In genomic region chr10:79185796-79186374, GRCh38 we compare ENCODE assay signal across 2 cellular contexts.
A peak's percentile ranks its signal among the peaks of the same experiment; 100 is the strongest.
TF ChIP-seq lines count a peak whose summit lies in the region.

No MANE protein-coding gene starts in this region.

TF ChIP-seq in GM12878, 131 proteins besides CTCF, POLR2A, EP300 and RAD21:
- TF ChIP-seq ATF2 (IDR thresholded peaks at IDR 0.05; ENCODE audit: low read length) (no peak), ATF7 (IDR thresholded peaks at IDR 0.05; ENCODE audit: low read depth) (no peak), LARP7 (IDR thresholded peaks at IDR 0.05) (no peak), IKZF1 (conservative IDR thresholded peaks at IDR 0.05) (0 out of 2 replicates have a peak, but pooled peaks have one; percentile 11), TBL1XR1 (IDR thresholded peaks at IDR 0.05; ENCODE audit: low read depth, low read length) (no peak)

TF ChIP-seq in liver, 16 proteins besides CTCF, POLR2A, EP300 and RAD21:
- no peak for TF ChIP-seq REST (IDR thresholded peaks at IDR 0.05)
- no peak for TF ChIP-seq GABPA (IDR thresholded peaks at IDR 0.05 in 1 of 2, conservative IDR thresholded peaks at IDR 0.05 in 1 of 2)
- no peak for TF ChIP-seq ZBTB33 (IDR thresholded peaks at IDR 0.05)
- TF ChIP-seq ATF3 (IDR thresholded peaks at IDR 0.05), result no peak
- TF ChIP-seq YY1 (IDR thresholded peaks at IDR 0.05), result no peak
- no peak for TF ChIP-seq EGR1 (IDR thresholded peaks at IDR 0.05; ENCODE audit: low read depth in 2 of 2)
- no peak for TF ChIP-seq MAX (IDR thresholded peaks at IDR 0.05)
- peak; percentile 35 to 38 for TF ChIP-seq HNF4A (conservative IDR thresholded peaks at IDR 0.05)
- TF ChIP-seq RXRA (IDR thresholded peaks at IDR 0.05), result peak in 1 of 2 donors; percentile 2
- no peak for TF ChIP-seq NR2F2 (IDR thresholded peaks at IDR 0.05)
- TF ChIP-seq TAF1 (conservative IDR thresholded peaks at IDR 0.05), result no peak
- no peak for TF ChIP-seq FOXA2 (IDR thresholded peaks at IDR 0.05)
